Comparison of ENCODE assay signal across 17 cellular contexts in genomic region chr4:141254326-141254725, GRCh38. TPM values are rescaled to one million over a fixed set of nuclear protein-coding genes. Genes with fewer than 3 reads are reported as not detected.
A peak's percentile ranks its signal among the peaks of the same experiment; 100 is the strongest.
DNase-seq lines count a peak whose midpoint lies in the region; ATAC-seq and TF ChIP-seq lines count a peak whose summit lies in the region.
"Had no signal": no experiment of that assay in that cellular context is flagged by ENCODE, and none has a peak within 500 bp of the region (broad histone marks: within the 10 kb centered on the region; RNA-seq: fewer than 3 reads in every experiment).

No MANE protein-coding gene starts in this region.

- no peak overlapping the region for H3K4me3 Mint-ChIP-seq in endodermal cell
- H3K4me3 Mint-ChIP-seq: CD14-positive monocyte had no signal

- H3K36me3 ChIP-seq in endodermal cell (ENCODE audit: control insufficient read depth, insufficient read depth, low read length), result no peaks in the 10 kb centered on the region

- H3K4me3 ChIP-seq in endodermal cell (ENCODE audit: low read length), result no peak overlapping the region
- H3K4me3 ChIP-seq: A549 had no signal

- peaks cover 8% of the 10 kb centered on the region for H3K27me3 ChIP-seq in endodermal cell (ENCODE audit: control insufficient read depth, insufficient read depth, low read length, poor library complexity, severe bottlenecking)

- no peaks in the 10 kb centered on the region for H3K9me3 ChIP-seq in endodermal cell (ENCODE audit: control insufficient read depth, low read length)
- H3K9me3 ChIP-seq: A549 had no signal

- no peaks in the 10 kb centered on the region for H3K4me1 ChIP-seq in endodermal cell (ENCODE audit: control insufficient read depth, insufficient read depth, low read length)
- H3K4me1 ChIP-seq: A549 had no signal

- no peaks in the 10 kb centered on the region for H3K36me3 Mint-ChIP-seq in endodermal cell (ENCODE audit: low read depth)
- H3K36me3 Mint-ChIP-seq: CD14-positive monocyte had no signal

- no peak for ATAC-seq in HG03135 (IDR thresholded peaks at IDR 0.05; ENCODE audit: unreplicated experiment)
- ATAC-seq: A549 had no signal

- peaks cover 3% of the 10 kb centered on the region for H3K9me3 Mint-ChIP-seq in endodermal cell

- in situ Hi-C loops in GM13977 (cut with MboI; ENCODE audit: low pct_unique_long_range_greater_than_20kb, low sequenced_read_pairs, unreplicated experiment), result no loop called here

- H3K27ac ChIP-seq in 22Rv1 (no peak overlapping the region), endodermal cell (ENCODE audit: low read depth, low read length) (no peak overlapping the region)
- H3K27ac ChIP-seq: A549 had no signal

- no peak overlapping the region for H3K27ac Mint-ChIP-seq in endodermal cell

- no peaks in the 10 kb centered on the region for H3K27me3 Mint-ChIP-seq in endodermal cell (ENCODE audit: insufficient read depth)

- TF ChIP-seq CTCF in 22Rv1 (IDR thresholded peaks at IDR 0.05) (peak; percentile 21; the same call in 1 of the 2 replicates), GM13977 (IDR thresholded peaks at IDR 0.05; ENCODE audit: extremely low read depth, insufficient read depth, missing control alignments) (peak; percentile 10), endodermal cell (conservative IDR thresholded peaks at IDR 0.05) (peak; percentile 73)

- H3K4me1 Mint-ChIP-seq in endodermal cell, result peaks cover 2% of the 10 kb centered on the region
- H3K4me1 Mint-ChIP-seq: CD14-positive monocyte had no signal

- H3K9ac ChIP-seq in endodermal cell (ENCODE audit: extremely low read depth, low read length, poor library complexity, severe bottlenecking), result no peak overlapping the region

- no peak for DNase-seq in GM13977 (ENCODE audit: low spot score)
- DNase-seq in NAMALWA (ENCODE audit: low spot score), result peak; percentile 7
- peak; percentile 65 for DNase-seq in endodermal cell
- DNase-seq in NCI-H1436 (lab: John Stamatoyannopoulos, UW), result no peak
- no peak for DNase-seq in activated T-cell treated with anti-CD3 and anti-CD28 coated beads, Interleukin-2, amount 50 U/mL, for 48 hours
- no peak for DNase-seq in activated gamma-delta T cell treated with Interleukin-2 at 50 U/mL for 16 hours
- DNase-seq: activated CD4-positive, CD25-positive, alpha-beta regulatory T cell; cerebellar nuclear complex; foreskin melanocyte; NCI-H187 treated with DMSO at 0.1 percent for 48 hours; SIG-M5; stimulated activated CD4-positive, alpha-beta T cell treated with anti-CD3 and anti-CD28 coated beads, Interleukin-2, amount 100 ng/mL, for 24 hours; T-helper 2 cell had no signal

RNA-seq across cellular contexts. Expression of gene ZNF330, which starts 33.6 kb away (rescaled TPM):
- 10 to 100 TPM; 31.8 to 39.7 TPM for total RNA-seq in endodermal cell
- 34.8 TPM for polyA plus RNA-seq in endodermal cell (2013, experiment 1 of 2)
- polyA plus RNA-seq in endodermal cell (2013, experiment 2 of 2), result 31.3 TPM

Comparison
In these comparisons a context has a peak if more than half of its experiments do, and no peak if none do; other contexts are left out.
1. CTCF ChIP-seq: peak in every context shown above with its lines; median percentile 73 in endodermal cell; 21 in 22Rv1; 10 in GM13977.
2. DNase-seq: peak in NAMALWA (single experiment) and endodermal cell (single experiment); none in GM13977 (single experiment), NCI-H1436 (single experiment), activated T-cell treated with anti-CD3 and anti-CD28 coated beads, Interleukin-2, amount 50 U/mL, for 48 hours (0 of 2) and activated gamma-delta T cell treated with Interleukin-2 at 50 U/mL for 16 hours (single experiment).